In genomic region chr18:79400091-79400590, GRCh38 we compare ENCODE assay signal across 1 cellular context.
TF ChIP-seq lines count a peak whose summit lies in the region.

No MANE protein-coding gene starts in this region.

TF ChIP-seq in SK-N-SH treated with all-trans-retinoic acid at 6 μM for 48 hours, 23 proteins besides CTCF, POLR2A, EP300 and RAD21 (continued from another document):
- TF ChIP-seq CSRNP3 (CRISPR knock-in tag; IDR thresholded peaks at IDR 0.05) = no peak
- TF ChIP-seq SNAI2 (CRISPR knock-in tag; IDR thresholded peaks at IDR 0.05) = no peak
- TF ChIP-seq ISL1 (CRISPR knock-in tag; IDR thresholded peaks at IDR 0.05) = no peak
- TF ChIP-seq ESRRG (CRISPR knock-in tag; IDR thresholded peaks at IDR 0.05) = no peak
